Comparison of ENCODE assay signal across 19 cellular contexts in the genomic region with DNA sequence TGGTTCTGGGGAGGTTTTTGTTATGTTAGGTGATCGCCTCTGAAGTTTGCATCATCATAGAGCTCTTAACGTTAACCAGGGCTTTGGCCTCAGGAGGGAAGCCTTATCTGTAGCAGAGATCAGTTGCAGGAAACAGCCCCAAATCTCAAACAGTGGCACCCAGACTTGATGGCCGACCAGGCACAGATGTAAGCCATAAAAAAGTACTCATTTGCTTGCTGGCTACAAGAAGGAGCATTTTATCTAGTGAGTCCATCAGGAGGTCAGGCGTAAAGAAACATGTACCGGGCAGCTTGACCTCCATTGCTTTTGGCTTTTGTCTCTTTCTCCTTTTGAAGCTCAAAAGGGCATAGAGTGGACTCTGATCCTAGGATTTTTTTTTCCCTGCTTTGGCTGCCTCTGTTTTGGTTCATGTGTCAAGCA.
"Had no signal": no experiment of that assay in that cellular context is flagged by ENCODE, and none has a peak within 500 bp of the region (broad histone marks: within the 10 kb centered on the region; RNA-seq: fewer than 3 reads in every experiment).

No MANE protein-coding gene starts in this region.

- H3K27ac ChIP-seq: body of pancreas, colonic mucosa, esophagus squamous epithelium, foreskin keratinocyte, upper lobe of left lung had no signal

- DNase-seq: activated CD4-positive, alpha-beta T cell treated with anti-CD3 and anti-CD28 coated beads, Interleukin-2, amount 10 ng/mL, durations not matched to agents 7 days and 5 days; activated CD8-positive, alpha-beta memory T cell treated with anti-CD3 and anti-CD28 coated beads for 24 hours; activated gamma-delta T cell treated with Interleukin-2 at 50 U/mL for 16 hours; amniotic stem cell; body of pancreas; central memory CD4-positive, alpha-beta T cell; colonic mucosa; esophagus squamous epithelium; foreskin keratinocyte; left colon; mammary epithelial cell; mucosa of descending colon; naive thymus-derived CD4-positive, alpha-beta T cell; posterior cingulate gyrus; retina; stimulated activated CD4-positive, alpha-beta T cell treated with anti-CD3 and anti-CD28 coated beads, Interleukin-2, amount 100 ng/mL, for 48 hours; stimulated activated naive CD4-positive, alpha-beta T cell; SW 1271; upper lobe of left lung had no signal

- H3K27me3 ChIP-seq: body of pancreas, colonic mucosa, esophagus squamous epithelium, upper lobe of left lung had no signal

- ATAC-seq: body of pancreas; foreskin keratinocyte; left colon; mucosa of descending colon; naive thymus-derived CD4-positive, alpha-beta T cell had no signal

- H3K4me3 ChIP-seq: body of pancreas, colonic mucosa, esophagus squamous epithelium, mucosa of descending colon, upper lobe of left lung had no signal

- H3K9me3 ChIP-seq: body of pancreas, colonic mucosa, esophagus squamous epithelium, mucosa of descending colon, upper lobe of left lung had no signal

- H3K4me1 ChIP-seq: body of pancreas, colonic mucosa, esophagus squamous epithelium, foreskin keratinocyte, upper lobe of left lung had no signal

- H3K36me3 ChIP-seq: colonic mucosa, esophagus squamous epithelium, upper lobe of left lung had no signal
